In genomic region chr5:132767150-132767549, GRCh38 we compare ENCODE assay signal across 21 cellular contexts. TPM values are rescaled to one million over a fixed set of nuclear protein-coding genes. Genes with fewer than 3 reads are reported as not detected.
A peak's percentile ranks its signal among the peaks of the same experiment; 100 is the strongest.
DNase-seq lines count a peak whose midpoint lies in the region; ATAC-seq, FAIRE-seq and TF ChIP-seq lines count a peak whose summit lies in the region.
"Had no signal": no experiment of that assay in that cellular context is flagged by ENCODE, and none has a peak within 500 bp of the region (broad histone marks: within the 10 kb centered on the region; RNA-seq: fewer than 3 reads in every experiment).

No MANE protein-coding gene starts in this region.

- no peaks in the 10 kb centered on the region for H3K9me3 ChIP-seq in ascending aorta
- H3K9me3 ChIP-seq: adrenal gland, upper lobe of left lung had no signal

- peak; percentile 74 for DNase-seq in DMS 273 (lab: John Stamatoyannopoulos, UW; ENCODE audit: unreplicated experiment)
- DNase-seq in DMS 273 treated with DMSO at 0.1 percent for 48 hours (lab: John Stamatoyannopoulos, UW), result no peak
- DNase-seq in ascending aorta (ENCODE audit: low spot score in 2 of 2), result no peak
- peak; percentile 56 for DNase-seq in left ventricle myocardium superior
- peak in 19 of 49 donors; percentile 26 to 85 (median 41) for DNase-seq in substantia nigra (lab: John Stamatoyannopoulos, UW)
- DNase-seq in glomerular visceral epithelial cell (ENCODE audit: extremely low spot score), result no peak
- no peak for DNase-seq in GM12892 (ENCODE audit: insufficient read length)
- no peak for DNase-seq in NCI-H146 treated with DMSO at 0.1 percent for 48 hours (lab: John Stamatoyannopoulos, UW; ENCODE audit: unreplicated experiment)
- DNase-seq: activated CD4-positive, alpha-beta T cell treated with anti-CD3 and anti-CD28 coated beads, Interleukin-2, amount 50 U/mL, for 48 hours; activated T-cell treated with anti-CD3 and anti-CD28 coated beads, Interleukin-2, amount 50 U/mL, for 72 hours; NCI-H187; NCI-H69; upper lobe of left lung had no signal

- intact Hi-C loops in ascending aorta (cut with DNase I) (no loop called here), left ventricle myocardium superior (cut with micrococcal nuclease) (no loop called here)

- H3K27me3 ChIP-seq in ascending aorta, result no peaks in the 10 kb centered on the region
- H3K27me3 ChIP-seq: adrenal gland, upper lobe of left lung had no signal

- TF ChIP-seq CTCF in ascending aorta (IDR thresholded peaks at IDR 0.05), result no peak

- peak; percentile 19 for ATAC-seq in left ventricle myocardium superior
- ATAC-seq: activated T-cell treated with anti-CD3 and anti-CD28 coated beads, Interleukin-2, amount 50 U/mL, for 72 hours; esophagus mucosa; Panc1 had no signal

- H3K27ac ChIP-seq in ascending aorta (peak overlapping the region; percentile 43 to 62), substantia nigra (ENCODE audit: low read depth, low read length, poor library complexity, severe bottlenecking) (peak overlapping the region; percentile 68)
- H3K27ac ChIP-seq: 22Rv1, C4-2B, skin epidermis, upper lobe of left lung had no signal

- H3K4me3 ChIP-seq in ascending aorta, result no peak overlapping the region
- H3K4me3 ChIP-seq: adrenal gland, skin epidermis, upper lobe of left lung had no signal

- peaks cover 36 to 41% of the 10 kb centered on the region in 2 donors for H3K4me1 ChIP-seq in ascending aorta

- TF ChIP-seq POLR2A in GM12892 (IDR thresholded peaks at IDR 0.05; ENCODE audit: low read depth, low read length), result no peak

- H3K36me3 ChIP-seq in ascending aorta, result peaks cover 32% of the 10 kb centered on the region in 2 donors

- no peak for FAIRE-seq in GM12892 (lab: Jason Lieb, UNC)

RNA-seq across cellular contexts. Expression of gene SEPTIN8, which starts 9.9 kb away (rescaled TPM):
- total RNA-seq in ascending aorta (113 TPM), left ventricle myocardium superior (30.4 TPM)
- polyA plus RNA-seq in GM12892 (2012; ENCODE audit: missing spikeins), result 30.3 TPM

RNA-seq across cellular contexts. Expression of gene CCNI2, which starts 19.9 kb away (rescaled TPM):
- total RNA-seq in ascending aorta, result not detected
- total RNA-seq in left ventricle myocardium superior, result 0.10 TPM
- polyA plus RNA-seq in GM12892 (2012; ENCODE audit: missing spikeins), result 7.6 TPM
- total RNA-seq: esophagus mucosa had no signal

RNA-seq across cellular contexts. Expression of gene KIF3A, which starts 29.8 kb away (rescaled TPM):
- total RNA-seq in ascending aorta (4.4 TPM), left ventricle myocardium superior (12.4 TPM)
- polyA plus RNA-seq in GM12892 (2012; ENCODE audit: missing spikeins), result 21.4 TPM

RNA-seq across cellular contexts. Expression of gene SOWAHA, which starts 46.0 kb away (rescaled TPM):
- total RNA-seq in ascending aorta, result not detected
- total RNA-seq in left ventricle myocardium superior, result 0.17 TPM
- polyA plus RNA-seq in GM12892 (2012; ENCODE audit: missing spikeins), result 0.32 TPM
- total RNA-seq: activated T-cell treated with anti-CD3 and anti-CD28 coated beads, Interleukin-2, amount 50 U/mL, for 72 hours; dermis microvascular lymphatic vessel endothelial cell; MCF 10A had no signal

Comparison
In these comparisons a context has a peak if more than half of its experiments do, and no peak if none do; other contexts are left out.
1. DNase-seq: peak in DMS 273 (single experiment) and left ventricle myocardium superior (single experiment); none in DMS 273 treated with DMSO at 0.1 percent for 48 hours (single experiment), ascending aorta (0 of 2), glomerular visceral epithelial cell (single experiment), GM12892 (single experiment) and NCI-H146 treated with DMSO at 0.1 percent for 48 hours (single experiment).